In the genomic region with DNA sequence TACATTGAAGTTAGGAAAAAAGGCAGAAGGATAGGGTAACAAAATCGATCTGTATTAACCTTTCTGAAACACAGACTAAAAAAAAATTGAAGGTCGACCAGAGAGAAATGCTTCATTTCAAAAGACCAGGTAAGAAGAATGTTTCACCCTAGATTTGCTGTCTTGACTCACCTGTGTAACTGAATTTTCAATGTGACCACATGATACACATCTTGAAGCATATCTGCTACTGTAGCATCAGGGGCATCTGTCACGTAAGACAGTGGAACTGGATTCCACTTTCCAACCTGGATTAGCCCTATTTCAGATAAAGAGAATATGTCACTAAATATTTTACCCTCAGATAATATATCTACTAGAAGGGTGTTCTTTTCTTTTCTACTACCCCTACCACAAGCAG, we compare ENCODE assay signal across 2 cellular contexts.
TF ChIP-seq lines count a peak whose summit lies in the region.

No MANE protein-coding gene starts in this region.

TF ChIP-seq in SK-N-SH, 30 proteins besides CTCF, POLR2A, EP300 and RAD21:
- TF ChIP-seq, protein P1, sequence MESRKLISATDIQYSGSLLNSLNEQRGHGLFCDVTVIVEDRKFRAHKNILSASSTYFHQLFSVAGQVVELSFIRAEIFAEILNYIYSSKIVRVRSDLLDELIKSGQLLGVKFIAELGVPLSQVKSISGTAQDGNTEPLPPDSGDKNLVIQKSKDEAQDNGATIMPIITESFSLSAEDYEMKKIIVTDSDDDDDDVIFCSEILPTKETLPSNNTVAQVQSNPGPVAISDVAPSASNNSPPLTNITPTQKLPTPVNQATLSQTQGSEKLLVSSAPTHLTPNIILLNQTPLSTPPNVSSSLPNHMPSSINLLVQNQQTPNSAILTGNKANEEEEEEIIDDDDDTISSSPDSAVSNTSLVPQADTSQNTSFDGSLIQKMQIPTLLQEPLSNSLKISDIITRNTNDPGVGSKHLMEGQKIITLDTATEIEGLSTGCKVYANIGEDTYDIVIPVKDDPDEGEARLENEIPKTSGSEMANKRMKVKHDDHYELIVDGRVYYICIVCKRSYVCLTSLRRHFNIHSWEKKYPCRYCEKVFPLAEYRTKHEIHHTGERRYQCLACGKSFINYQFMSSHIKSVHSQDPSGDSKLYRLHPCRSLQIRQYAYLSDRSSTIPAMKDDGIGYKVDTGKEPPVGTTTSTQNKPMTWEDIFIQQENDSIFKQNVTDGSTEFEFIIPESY (IDR thresholded peaks at IDR 0.05; ENCODE audit: borderline replicate concordance, low read depth), result no peak
- TF ChIP-seq GATA2 (CRISPR knock-in tag; IDR thresholded peaks at IDR 0.05), result peak; percentile 39; the same call in 1 of the 2 replicates
TF ChIP-seq in SK-N-SH: peak in this region for 1.

TF ChIP-seq in SK-N-SH treated with all-trans-retinoic acid at 6 μM for 48 hours, 23 proteins besides CTCF, POLR2A, EP300 and RAD21 (continued from another document):
- no peak for TF ChIP-seq ESRRG (CRISPR knock-in tag; IDR thresholded peaks at IDR 0.05)
- TF ChIP-seq ISL1 (CRISPR knock-in tag; IDR thresholded peaks at IDR 0.05), result no peak
- TF ChIP-seq ZNF565 (CRISPR knock-in tag; conservative IDR thresholded peaks at IDR 0.05; ENCODE audit: low read depth), result no peak
- TF ChIP-seq ARNTL (CRISPR knock-in tag; IDR thresholded peaks at IDR 0.05; ENCODE audit: borderline replicate concordance, low read depth), result no peak
- TF ChIP-seq ZFP3 (CRISPR knock-in tag; IDR thresholded peaks at IDR 0.05), result no peak
- no peak for TF ChIP-seq BACH2 (CRISPR knock-in tag; IDR thresholded peaks at IDR 0.05; ENCODE audit: borderline replicate concordance)
- TF ChIP-seq CSDC2 (CRISPR knock-in tag; IDR thresholded peaks at IDR 0.05), result no peak
- no peak for TF ChIP-seq SNAI2 (CRISPR knock-in tag; IDR thresholded peaks at IDR 0.05)
- TF ChIP-seq, protein P2, sequence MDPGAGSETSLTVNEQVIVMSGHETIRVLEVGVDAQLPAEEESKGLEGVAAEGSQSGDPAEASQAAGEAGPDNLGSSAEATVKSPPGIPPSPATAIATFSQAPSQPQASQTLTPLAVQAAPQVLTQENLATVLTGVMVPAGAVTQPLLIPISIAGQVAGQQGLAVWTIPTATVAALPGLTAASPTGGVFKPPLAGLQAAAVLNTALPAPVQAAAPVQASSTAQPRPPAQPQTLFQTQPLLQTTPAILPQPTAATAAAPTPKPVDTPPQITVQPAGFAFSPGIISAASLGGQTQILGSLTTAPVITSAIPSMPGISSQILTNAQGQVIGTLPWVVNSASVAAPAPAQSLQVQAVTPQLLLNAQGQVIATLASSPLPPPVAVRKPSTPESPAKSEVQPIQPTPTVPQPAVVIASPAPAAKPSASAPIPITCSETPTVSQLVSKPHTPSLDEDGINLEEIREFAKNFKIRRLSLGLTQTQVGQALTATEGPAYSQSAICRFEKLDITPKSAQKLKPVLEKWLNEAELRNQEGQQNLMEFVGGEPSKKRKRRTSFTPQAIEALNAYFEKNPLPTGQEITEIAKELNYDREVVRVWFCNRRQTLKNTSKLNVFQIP (CRISPR knock-in tag; IDR thresholded peaks at IDR 0.05; ENCODE audit: borderline replicate concordance, low read depth), result no peak
- TF ChIP-seq ZFP30 (CRISPR knock-in tag; IDR thresholded peaks at IDR 0.05), result no peak
- no peak for TF ChIP-seq OSR1 (CRISPR knock-in tag; IDR thresholded peaks at IDR 0.05)
- TF ChIP-seq, protein P3, sequence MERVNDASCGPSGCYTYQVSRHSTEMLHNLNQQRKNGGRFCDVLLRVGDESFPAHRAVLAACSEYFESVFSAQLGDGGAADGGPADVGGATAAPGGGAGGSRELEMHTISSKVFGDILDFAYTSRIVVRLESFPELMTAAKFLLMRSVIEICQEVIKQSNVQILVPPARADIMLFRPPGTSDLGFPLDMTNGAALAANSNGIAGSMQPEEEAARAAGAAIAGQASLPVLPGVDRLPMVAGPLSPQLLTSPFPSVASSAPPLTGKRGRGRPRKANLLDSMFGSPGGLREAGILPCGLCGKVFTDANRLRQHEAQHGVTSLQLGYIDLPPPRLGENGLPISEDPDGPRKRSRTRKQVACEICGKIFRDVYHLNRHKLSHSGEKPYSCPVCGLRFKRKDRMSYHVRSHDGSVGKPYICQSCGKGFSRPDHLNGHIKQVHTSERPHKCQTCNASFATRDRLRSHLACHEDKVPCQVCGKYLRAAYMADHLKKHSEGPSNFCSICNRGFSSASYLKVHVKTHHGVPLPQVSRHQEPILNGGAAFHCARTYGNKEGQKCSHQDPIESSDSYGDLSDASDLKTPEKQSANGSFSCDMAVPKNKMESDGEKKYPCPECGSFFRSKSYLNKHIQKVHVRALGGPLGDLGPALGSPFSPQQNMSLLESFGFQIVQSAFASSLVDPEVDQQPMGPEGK (CRISPR knock-in tag; IDR thresholded peaks at IDR 0.05; ENCODE audit: borderline replicate concordance), result no peak
- TF ChIP-seq, protein P4, sequence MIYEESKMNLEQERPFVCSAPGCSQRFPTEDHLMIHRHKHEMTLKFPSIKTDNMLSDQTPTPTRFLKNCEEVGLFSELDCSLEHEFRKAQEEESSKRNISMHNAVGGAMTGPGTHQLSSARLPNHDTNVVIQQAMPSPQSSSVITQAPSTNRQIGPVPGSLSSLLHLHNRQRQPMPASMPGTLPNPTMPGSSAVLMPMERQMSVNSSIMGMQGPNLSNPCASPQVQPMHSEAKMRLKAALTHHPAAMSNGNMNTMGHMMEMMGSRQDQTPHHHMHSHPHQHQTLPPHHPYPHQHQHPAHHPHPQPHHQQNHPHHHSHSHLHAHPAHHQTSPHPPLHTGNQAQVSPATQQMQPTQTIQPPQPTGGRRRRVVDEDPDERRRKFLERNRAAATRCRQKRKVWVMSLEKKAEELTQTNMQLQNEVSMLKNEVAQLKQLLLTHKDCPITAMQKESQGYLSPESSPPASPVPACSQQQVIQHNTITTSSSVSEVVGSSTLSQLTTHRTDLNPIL (CRISPR knock-in tag; IDR thresholded peaks at IDR 0.05; ENCODE audit: low read depth), result no peak
- TF ChIP-seq, protein P5, sequence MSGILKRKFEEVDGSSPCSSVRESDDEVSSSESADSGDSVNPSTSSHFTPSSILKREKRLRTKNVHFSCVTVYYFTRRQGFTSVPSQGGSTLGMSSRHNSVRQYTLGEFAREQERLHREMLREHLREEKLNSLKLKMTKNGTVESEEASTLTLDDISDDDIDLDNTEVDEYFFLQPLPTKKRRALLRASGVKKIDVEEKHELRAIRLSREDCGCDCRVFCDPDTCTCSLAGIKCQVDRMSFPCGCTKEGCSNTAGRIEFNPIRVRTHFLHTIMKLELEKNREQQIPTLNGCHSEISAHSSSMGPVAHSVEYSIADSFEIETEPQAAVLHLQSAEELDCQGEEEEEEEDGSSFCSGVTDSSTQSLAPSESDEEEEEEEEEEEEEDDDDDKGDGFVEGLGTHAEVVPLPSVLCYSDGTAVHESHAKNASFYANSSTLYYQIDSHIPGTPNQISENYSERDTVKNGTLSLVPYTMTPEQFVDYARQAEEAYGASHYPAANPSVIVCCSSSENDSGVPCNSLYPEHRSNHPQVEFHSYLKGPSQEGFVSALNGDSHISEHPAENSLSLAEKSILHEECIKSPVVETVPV (CRISPR knock-in tag; IDR thresholded peaks at IDR 0.05), result no peak
- TF ChIP-seq ZC3H10 (CRISPR knock-in tag; IDR thresholded peaks at IDR 0.05), result no peak
- no peak for TF ChIP-seq ZNF70 (CRISPR knock-in tag; IDR thresholded peaks at IDR 0.05)
